9 cellular contexts compared by ENCODE assay signal in the genomic region with DNA sequence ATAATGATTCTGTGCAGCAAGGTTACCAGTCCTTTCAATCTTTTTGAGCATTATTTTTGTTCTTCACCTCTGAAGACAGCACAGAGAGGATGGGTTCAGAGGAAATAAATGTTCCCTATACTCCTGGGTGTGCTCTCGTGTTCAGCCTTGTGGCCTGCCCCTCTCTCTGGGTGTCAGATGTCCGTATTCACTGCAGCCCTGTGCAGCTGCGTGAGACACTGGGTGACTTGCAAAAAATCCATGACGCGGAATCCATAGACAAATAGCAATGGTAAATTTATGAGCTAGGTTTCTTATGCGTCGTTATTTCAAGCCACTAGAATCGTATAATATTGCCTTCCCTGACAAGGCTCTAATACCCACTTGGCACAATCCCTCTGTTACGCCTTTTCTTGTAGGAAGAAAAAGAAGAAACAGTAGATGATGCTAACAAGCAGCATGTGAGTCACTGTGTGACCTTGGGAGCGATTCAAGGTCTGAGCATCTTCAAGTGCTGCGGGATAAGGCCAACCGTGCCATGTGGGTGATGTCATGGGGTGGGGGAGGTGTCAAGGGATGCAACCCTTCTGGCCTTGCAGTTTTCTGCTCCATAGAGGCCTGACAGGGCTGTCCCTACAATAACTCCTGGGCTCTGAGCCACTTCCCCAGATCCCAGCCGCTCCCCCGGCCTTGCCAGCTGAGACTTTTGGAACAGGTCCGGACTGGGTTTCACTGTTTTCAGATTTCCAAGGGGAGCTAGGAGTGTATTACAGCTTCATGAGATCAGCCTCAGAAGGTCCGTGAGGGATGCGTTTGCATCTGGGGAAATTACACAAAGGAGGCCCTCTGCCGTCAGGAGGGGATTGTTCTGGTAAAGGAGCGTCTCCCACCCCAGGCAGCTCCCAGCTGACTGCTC. TPM values are rescaled to one million over a fixed set of nuclear protein-coding genes. Genes with fewer than 3 reads are reported as not detected.
DNase-seq lines count a peak whose midpoint lies in the region; ATAC-seq and TF ChIP-seq lines count a peak whose summit lies in the region.
"Had no signal": no experiment of that assay in that cellular context is flagged by ENCODE, and none has a peak within 500 bp of the region (broad histone marks: within the 10 kb centered on the region; RNA-seq: fewer than 3 reads in every experiment).

No MANE protein-coding gene starts in this region.

- TF ChIP-seq CTCF in lower leg skin (IDR thresholded peaks at IDR 0.05): no peak
- TF ChIP-seq CTCF in tibial artery (IDR thresholded peaks at IDR 0.05): no peak

- peaks cover 0 to 16% (median 8%) of the 10 kb centered on the region in 4 donors for H3K4me1 ChIP-seq in tibial artery

- no peak overlapping the region for H3K27ac ChIP-seq in tibial artery

- WGBS in lower leg skin, 2 donors: 28 to 34% methylated on average over 19 of the region's 19 CpGs

- no peaks in the 10 kb centered on the region for H3K27me3 ChIP-seq in tibial artery

- intact Hi-C loops in lower leg skin (cut with DNase I; ENCODE audit: low total_unique reads) (loop anchor here (10.0 kb wide), 2 partner anchors 211 to 481 kb away; no protein-coding TSS in a partner anchor), tibial artery (cut with DNase I; ENCODE audit: low total_unique reads) (no loop called here)

- peak; percentile 5 for DNase-seq in NCI-H1694 (lab: John Stamatoyannopoulos, UW)
- peak; percentile 78 for DNase-seq in dedifferentiated amniotic fluid mesenchymal stem cell (ENCODE audit: extremely low spot score)
- peak; percentile 52 to 89 for DNase-seq in lower leg skin (ENCODE audit: low spot score in 2 of 2)
- peak; percentile 35 to 75 for DNase-seq in tibial artery
- DNase-seq: activated CD4-positive, alpha-beta T cell treated with anti-CD3 and anti-CD28 coated beads, Interleukin-2, amount 50 U/mL, for 48 hours had no signal

- H3K4me3 ChIP-seq in lower leg skin (ENCODE audit: low read depth, poor library complexity, severe bottlenecking) (no peak overlapping the region), tibial artery (no peak overlapping the region)

- no peaks in the 10 kb centered on the region for H3K36me3 ChIP-seq in tibial artery

- H3K9me3 ChIP-seq in tibial artery: no peaks in the 10 kb centered on the region

- TF ChIP-seq POLR2A in lower leg skin (IDR thresholded peaks at IDR 0.05): no peak

- ATAC-seq in GM21576 (IDR thresholded peaks at IDR 0.05; ENCODE audit: unreplicated experiment) (no peak), HG02798 (IDR thresholded peaks at IDR 0.05; ENCODE audit: poor library complexity, unreplicated experiment) (no peak), HG03097 (IDR thresholded peaks at IDR 0.05; ENCODE audit: low FRiP score, unreplicated experiment) (no peak), GM19023 (IDR thresholded peaks at IDR 0.05; ENCODE audit: unreplicated experiment) (no peak)

RNA-seq across cellular contexts. Expression of a gene that starts 47.6 kb away (rescaled TPM):
- total RNA-seq in lower leg skin: 10 to 100 TPM; 16.5 to 27.6 (median 23.5) TPM

Comparison
In these comparisons a context has a peak if more than half of its experiments do, and no peak if none do; other contexts are left out.
1. DNase-seq: peak in every context shown above with its lines; median percentile 78 in dedifferentiated amniotic fluid mesenchymal stem cell; 70 in lower leg skin; 55 in tibial artery; 5 in NCI-H1694.